Comparison of ENCODE assay signal across 22 cellular contexts in genomic region chr18:28422577-28422976, GRCh38.
DNase-seq lines count a peak whose midpoint lies in the region; ATAC-seq, FAIRE-seq and TF ChIP-seq lines count a peak whose summit lies in the region.
"Had no signal": no experiment of that assay in that cellular context is flagged by ENCODE, and none has a peak within 500 bp of the region (broad histone marks: within the 10 kb centered on the region; RNA-seq: fewer than 3 reads in every experiment).

No MANE protein-coding gene starts in this region.

- H3K4me3 Mint-ChIP-seq in osteocyte (ENCODE audit: unreplicated experiment) = peak overlapping the region; percentile 65
- H3K4me3 Mint-ChIP-seq: CD8-positive, alpha-beta memory T cell had no signal

- H3K9me3 Mint-ChIP-seq in osteocyte (ENCODE audit: unreplicated experiment) = peaks cover 12% of the 10 kb centered on the region

- POLR2A ChIA-PET in PC-3 (lab: Charles Lee; ENCODE audit: unreplicated experiment) = interaction anchor here (0.6 kb wide), 1 partner anchor 309 kb away, joined by 4 read pairs; no protein-coding TSS in a partner anchor

- no peak for FAIRE-seq in D721Med (lab: Jason Lieb, UNC)
- FAIRE-seq: GM12891, H1 had no signal

- peak; percentile 4 for DNase-seq in NCI-H2029 treated with DMSO at 0.1 percent for 48 hours (lab: John Stamatoyannopoulos, UW)
- no peak for DNase-seq in NCI-H2029 (lab: John Stamatoyannopoulos, UW)
- peak; percentile 41 for DNase-seq in NCI-H146 (lab: John Stamatoyannopoulos, UW)
- peak; percentile 37 for DNase-seq in PC-3
- DNase-seq in osteocyte (ENCODE audit: extremely low spot score, unreplicated experiment) = no peak
- no peak for DNase-seq in activated CD4-positive, alpha-beta T cell treated with anti-CD3 and anti-CD28 coated beads for 1 hour
- DNase-seq in epidermal melanocyte (ENCODE audit: insufficient read length, low spot score) = no peak
- DNase-seq in D721Med (ENCODE audit: insufficient read length, low spot score) = no peak
- DNase-seq: Calu3; CD8-positive, alpha-beta memory T cell; DMS79; KG1; NCI-H1105; NCI-H1694; NCI-H2107; SIG-M5; SK-N-SH had no signal

- no peaks in the 10 kb centered on the region for H3K27me3 Mint-ChIP-seq in osteocyte (ENCODE audit: unreplicated experiment)
- H3K27me3 Mint-ChIP-seq: CD8-positive, alpha-beta memory T cell had no signal

- TSS peak; percentile 61 for BruUV-seq in PC-3 (replicated peaks; lab: Mats Ljungman, UMichigan)

- CTCF ChIA-PET in PC-3 (lab: Charles Lee) = interaction anchor here (0.6 kb wide), 1 partner anchor 246 kb away, joined by 7 read pairs; the partner anchor contains the start of gene CDH2

- peak overlapping the region; percentile 85 for H2AFZ ChIP-seq in PC-3 (ENCODE audit: low read length)

- H3K36me3 Mint-ChIP-seq in osteocyte (ENCODE audit: unreplicated experiment) = no peaks in the 10 kb centered on the region

- no peaks in the 10 kb centered on the region for H4K20me1 ChIP-seq in PC-3 (ENCODE audit: low read length)

- peak overlapping the region; percentile 33 for H3K27ac Mint-ChIP-seq in osteocyte (ENCODE audit: unreplicated experiment)

- peak overlapping the region; percentile 74 for H3K27ac ChIP-seq in PC-3 (ENCODE audit: low read length)
- H3K27ac ChIP-seq: C4-2B, HL-60 had no signal

- no peaks in the 10 kb centered on the region for H3K4me1 Mint-ChIP-seq in osteocyte (ENCODE audit: unreplicated experiment)
- H3K4me1 Mint-ChIP-seq: CD8-positive, alpha-beta memory T cell had no signal

- no peaks in the 10 kb centered on the region for H3K27me3 ChIP-seq in PC-3 (ENCODE audit: low read length)

- peaks cover 23% of the 10 kb centered on the region for H3K79me2 ChIP-seq in PC-3 (ENCODE audit: low read length)

- H3K4me3 ChIP-seq in PC-3 (ENCODE audit: low read length) = peak overlapping the region; percentile 76

- TF ChIP-seq CTCF in PC-3 (conservative IDR thresholded peaks at IDR 0.05; ENCODE audit: low read depth, low read length) (no peak), osteocyte (IDR thresholded peaks at IDR 0.05) (no peak), D721Med (IDR thresholded peaks at IDR 0.05; ENCODE audit: insufficient read depth, missing control alignments) (no peak)

- intact Hi-C loops in PC-3 (cut with micrococcal nuclease) = loop anchor here (5.0 to 10.0 kb wide), 2 partner anchors 245 to 298 kb away; partner anchors contain the start of gene CDH2

- no peaks in the 10 kb centered on the region; the same call in 1 of the 2 replicates for H3K36me3 ChIP-seq in PC-3 (ENCODE audit: low read depth, low read length)

- no peaks in the 10 kb centered on the region for H3K9me3 ChIP-seq in PC-3 (ENCODE audit: low read length)
- H3K9me3 ChIP-seq: SK-N-SH had no signal

- H3K9me2 ChIP-seq in PC-3 (replicated peaks; ENCODE audit: low read length) = no peaks in the 10 kb centered on the region
- H3K9me2 ChIP-seq: SK-N-SH had no signal

- H3F3A ChIP-seq in PC-3 (ENCODE audit: low read length, unreplicated experiment) = no peaks in the 10 kb centered on the region

- 0 out of 2 replicates have a peak, but pooled peaks cover 5% of the 10 kb centered on the region for H3K4me1 ChIP-seq in PC-3 (ENCODE audit: insufficient read depth, low read length)

- peak overlapping the region; percentile 83 for H3K4me2 ChIP-seq in PC-3 (ENCODE audit: low read length)
- H3K4me2 ChIP-seq: SK-N-SH had no signal

- peak overlapping the region; percentile 71 for H3K9ac ChIP-seq in PC-3 (ENCODE audit: low read length)
- H3K9ac ChIP-seq: SK-N-SH had no signal

- peak; percentile 59 for ATAC-seq in PC-3
- ATAC-seq: HCT116 had no signal

Comparison
In these comparisons a context has a peak if more than half of its experiments do, and no peak if none do; other contexts are left out.
1. DNase-seq: peak in NCI-H2029 treated with DMSO at 0.1 percent for 48 hours (single experiment), NCI-H146 (single experiment) and PC-3 (single experiment); none in NCI-H2029 (single experiment), osteocyte (single experiment), activated CD4-positive, alpha-beta T cell treated with anti-CD3 and anti-CD28 coated beads for 1 hour (single experiment), epidermal melanocyte (single experiment) and D721Med (single experiment).